22 cellular contexts compared by ENCODE assay signal in the genomic region with DNA sequence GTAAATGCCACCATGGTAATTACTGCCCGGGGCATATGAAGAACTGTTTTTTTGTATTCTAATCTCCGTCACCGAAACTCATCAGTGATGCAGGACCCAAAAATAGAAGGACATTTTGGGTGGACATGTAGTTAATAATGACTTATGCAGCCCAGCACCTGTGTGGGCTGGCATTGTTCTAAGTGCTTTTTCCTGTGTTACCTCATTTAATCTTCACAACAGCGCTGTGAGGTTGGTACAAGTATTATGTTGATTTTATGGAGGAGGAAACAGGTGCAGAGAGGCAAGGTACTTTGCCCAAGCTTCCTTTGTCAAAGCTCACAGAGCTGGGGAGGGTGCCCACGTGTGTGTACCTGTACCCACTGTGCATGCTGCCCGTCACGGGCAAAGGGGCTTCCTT. TPM values are rescaled to one million over a fixed set of nuclear protein-coding genes. Genes with fewer than 3 reads are reported as not detected.
DNase-seq lines count a peak whose midpoint lies in the region; ATAC-seq, FAIRE-seq and TF ChIP-seq lines count a peak whose summit lies in the region.
"Had no signal": no experiment of that assay in that cellular context is flagged by ENCODE, and none has a peak within 500 bp of the region (broad histone marks: within the 10 kb centered on the region; RNA-seq: fewer than 3 reads in every experiment).

No MANE protein-coding gene starts in this region.

- H4K91ac ChIP-seq in neuronal stem cell (ENCODE audit: low read depth, low read length, poor library complexity): no peak overlapping the region

- WGBS in neuronal stem cell (ENCODE audit: extremely low coverage in 2 of 2, insufficient read length in 2 of 2, insufficient replicate concordance in 1 of 2), 2 donors: no CpG with 5 or more reads among the region's 7 CpGs

- no peak overlapping the region for H3K14ac ChIP-seq in neuronal stem cell (ENCODE audit: low read length)

- no peak overlapping the region for H2BK15ac ChIP-seq in neuronal stem cell (ENCODE audit: low read length)

- DNase-seq in DMS153 (lab: John Stamatoyannopoulos, UW) (peak; percentile 93), NCI-H748 treated with DMSO at 0.1 percent for 48 hours (lab: John Stamatoyannopoulos, UW) (peak; percentile 79), mucosa of descending colon (no peak), neuronal stem cell (ENCODE audit: low spot score) (no peak), SK-N-DZ (ENCODE audit: low spot score) (no peak), GM19239 (ENCODE audit: insufficient read length, low spot score) (no peak), SIG-M5 (lab: John Stamatoyannopoulos, UW) (no peak)
- DNase-seq in Jurkat, Clone E6-1 (ENCODE audit: low read depth, low spot score): peak; percentile 10
- DNase-seq: activated CD4-positive, alpha-beta T cell treated with anti-CD3 and anti-CD28 coated beads, Interleukin-2, amount 10 ng/mL, durations not matched to agents 7 days and 5 days; activated naive CD4-positive, alpha-beta T cell treated with anti-CD3 and anti-CD28 coated beads, Interleukin-2, amount 50 U/mL, for 16 hours; activated T-cell treated with anti-CD3 and anti-CD28 coated beads for 4 hours; cortex of kidney; HFFc6; KG1; kidney; midbrain; NCI-H187; NK-92 treated with Interleukin-12 subunit alpha and Interleukin-12 subunit beta, amount 100 ng/mL, for 24 hours had no signal

- H3K4me3 ChIP-seq in Jurkat, Clone E6-1 (ENCODE audit: low read length): no peak overlapping the region
- no peak overlapping the region for H3K4me3 ChIP-seq in mucosa of descending colon
- no peak overlapping the region for H3K4me3 ChIP-seq in neuronal stem cell (ENCODE audit: low read length in 2 of 2)
- H3K4me3 ChIP-seq: hepatocyte had no signal

- intact Hi-C loops in mucosa of descending colon (cut with DNase I, micrococcal nuclease): no loop called here

- ATAC-seq in mucosa of descending colon: peak; percentile 58
- ATAC-seq: stimulated activated memory B cell treated with anti-CD40 and anti-IgM and Interleukin-4, amounts not matched to agents 10 μg/mL and 1 μg/mL and 100 μg/mL, for 72 hours had no signal

- H2BK12ac ChIP-seq in neuronal stem cell (ENCODE audit: low read length): no peak overlapping the region

- H3K27ac ChIP-seq in neuronal stem cell (replicated peaks; ENCODE audit: low read length): no peak overlapping the region
- H3K27ac ChIP-seq: hepatocyte had no signal

- H2BK120ac ChIP-seq in neuronal stem cell (ENCODE audit: low read depth, low read length): no peak overlapping the region

- H4K8ac ChIP-seq in neuronal stem cell (ENCODE audit: low read depth, low read length): no peak overlapping the region

- H3K36me3 ChIP-seq in mucosa of descending colon (ENCODE audit: low read depth): no peaks in the 10 kb centered on the region
- no peaks in the 10 kb centered on the region for H3K36me3 ChIP-seq in neuronal stem cell (replicated peaks in 1 of 2; ENCODE audit: control insufficient read depth in 2 of 2, insufficient read depth in 2 of 2, low read length in 2 of 2)

- no peak for FAIRE-seq in GM19239 (lab: Jason Lieb, UNC)
- FAIRE-seq: kidney, urothelium cell line had no signal

- no peak overlapping the region for H3K4me2 ChIP-seq in neuronal stem cell (ENCODE audit: insufficient read depth, low read length, poor library complexity, severe bottlenecking)
- H3K4me2 ChIP-seq: hepatocyte had no signal

- H3K9me3 ChIP-seq in mucosa of descending colon (no peaks in the 10 kb centered on the region), neuronal stem cell (replicated peaks in 1 of 2; ENCODE audit: control insufficient read depth in 2 of 2, insufficient read depth in 1 of 2, low read depth in 1 of 2, low read length in 2 of 2) (peaks cover 0 to 5% of the 10 kb centered on the region in 2 donors)

- H3K9ac ChIP-seq in neuronal stem cell (ENCODE audit: low read depth, low read length, poor library complexity): no peak overlapping the region

- H3K4ac ChIP-seq in neuronal stem cell (ENCODE audit: low read length): no peak overlapping the region

- no peak overlapping the region for H3K23ac ChIP-seq in neuronal stem cell (ENCODE audit: low read depth, low read length, poor library complexity)

- no peaks in the 10 kb centered on the region for H3K79me1 ChIP-seq in neuronal stem cell (ENCODE audit: low read depth, low read length)

- no peak overlapping the region for H2AK5ac ChIP-seq in neuronal stem cell (ENCODE audit: low read depth, low read length)

- no peak for TF ChIP-seq CTCF in mucosa of descending colon (IDR thresholded peaks at IDR 0.05)

- no peak overlapping the region for H2AFZ ChIP-seq in neuronal stem cell (ENCODE audit: low read length)
- H2AFZ ChIP-seq: hepatocyte had no signal

- no peak overlapping the region for H3K18ac ChIP-seq in neuronal stem cell (ENCODE audit: low read length)

- no peak overlapping the region for H2BK5ac ChIP-seq in neuronal stem cell (ENCODE audit: low read length)

- no peaks in the 10 kb centered on the region for H3K4me1 ChIP-seq in mucosa of descending colon (ENCODE audit: low read depth)
- peaks cover 3 to 5% of the 10 kb centered on the region in 2 donors for H3K4me1 ChIP-seq in neuronal stem cell (ENCODE audit: control insufficient read depth in 2 of 2, insufficient read depth in 1 of 2, low read depth in 1 of 2, low read length in 2 of 2)

- no peaks in the 10 kb centered on the region for H3K27me3 ChIP-seq in neuronal stem cell (ENCODE audit: control insufficient read depth in 3 of 3, insufficient read depth in 3 of 3, low read depth in 1 of 3, low read length in 3 of 3)
- H3K27me3 ChIP-seq: hepatocyte had no signal

RNA-seq across cellular contexts. Expression of gene DAPK1, which starts 58.4 kb away (rescaled TPM):
- 17.3 TPM for polyA plus RNA-seq in Jurkat, Clone E6-1 (2012; ENCODE audit: insufficient read depth, insufficient read length)
- total RNA-seq in mucosa of descending colon: 10 to 100 TPM; 22.2 to 98.7 (median 25.9) TPM
- 19.4 TPM for polyA plus RNA-seq in neuronal stem cell (2013, experiment 1 of 2)
- 18.9 TPM for polyA plus RNA-seq in neuronal stem cell (2013, experiment 2 of 2)
- polyA plus RNA-seq in SK-N-DZ (2014; cell fraction: cytosol; rRNA removed): 15.1 and 18.1 TPM in 2 replicates
- 17.5 and 31.7 TPM in 2 replicates for polyA plus RNA-seq in SK-N-DZ (2014; cell fraction: nucleus; rRNA removed)
- total RNA-seq: G401 had no signal

Comparison
In these comparisons a context has a peak if more than half of its experiments do, and no peak if none do; other contexts are left out.
1. DNase-seq: peak in DMS153 (single experiment), Jurkat, Clone E6-1 (single experiment) and NCI-H748 treated with DMSO at 0.1 percent for 48 hours (single experiment); none in mucosa of descending colon (0 of 3), neuronal stem cell (single experiment), SK-N-DZ (single experiment), GM19239 (single experiment) and SIG-M5 (single experiment).